In genomic region chr6:52537001-52537753, GRCh38 we compare ENCODE assay signal across 8 cellular contexts. TPM values are rescaled to one million over a fixed set of nuclear protein-coding genes. Genes with fewer than 3 reads are reported as not detected.
DNase-seq lines count a peak whose midpoint lies in the region; ATAC-seq and TF ChIP-seq lines count a peak whose summit lies in the region.

No MANE protein-coding gene starts in this region.

- H3K27me3 Mint-ChIP-seq in mesothelial cell of epicardium (ENCODE audit: low read depth): no peaks in the 10 kb centered on the region

- no peak overlapping the region for H3K27ac Mint-ChIP-seq in mesothelial cell of epicardium

- peak overlapping the region; percentile 80 for H3K27ac ChIP-seq in BLaER1

- H3K4me3 ChIP-seq in BLaER1: peak overlapping the region; percentile 44
- H3K4me3 ChIP-seq in BE2C (ENCODE audit: low read depth, low read length): no peak overlapping the region

- peak overlapping the region; percentile 88 for H3K4me2 ChIP-seq in BLaER1

- H3K4me1 Mint-ChIP-seq in mesothelial cell of epicardium: peaks cover 22% of the 10 kb centered on the region

- H4K20me1 ChIP-seq in BLaER1: no peaks in the 10 kb centered on the region

- ATAC-seq in GM19328 (IDR thresholded peaks at IDR 0.05; ENCODE audit: unreplicated experiment) (peak; percentile 46), HG03175 (IDR thresholded peaks at IDR 0.05; ENCODE audit: unreplicated experiment) (peak; percentile 67)

- peaks cover 8% of the 10 kb centered on the region for H3K36me3 Mint-ChIP-seq in mesothelial cell of epicardium

- no peaks in the 10 kb centered on the region for H3K9me3 Mint-ChIP-seq in mesothelial cell of epicardium

- peak; percentile 11 for DNase-seq in central memory CD4-positive, alpha-beta T cell
- DNase-seq in NCI-H1105 treated with DMSO at 0.1 percent for 48 hours (lab: John Stamatoyannopoulos, UW): no peak
- no peak for DNase-seq in DMS79 (lab: John Stamatoyannopoulos, UW)
- DNase-seq in BE2C: no peak
- no peak for DNase-seq in mesothelial cell of epicardium (ENCODE audit: low spot score in 2 of 2, unreplicated experiment in 2 of 2)

- TF ChIP-seq CTCF in BE2C (IDR thresholded peaks at IDR 0.05; ENCODE audit: low read depth, low read length) (no peak), mesothelial cell of epicardium (IDR thresholded peaks at IDR 0.05; ENCODE audit: unreplicated experiment) (no peak)

- H3K9ac ChIP-seq in BLaER1: peak overlapping the region; percentile 69

- no peak overlapping the region for H3K4me3 Mint-ChIP-seq in mesothelial cell of epicardium

- H3K27me3 ChIP-seq in BLaER1 (no peaks in the 10 kb centered on the region), BE2C (no peaks in the 10 kb centered on the region)

- H3K4me1 ChIP-seq in BLaER1 (peaks cover 91% of the 10 kb centered on the region), BE2C (no peaks in the 10 kb centered on the region)

- H3K36me3 ChIP-seq in BLaER1: peaks cover 46% of the 10 kb centered on the region
- no peaks in the 10 kb centered on the region; the same call in none of the 2 replicates for H3K36me3 ChIP-seq in BE2C

- H3K9me3 ChIP-seq in BLaER1: no peaks in the 10 kb centered on the region
- no peaks in the 10 kb centered on the region for H3K9me3 ChIP-seq in BE2C

RNA-seq across cellular contexts. Expression of gene TRAM2, which starts 39.7 kb away (rescaled TPM):
- 5.0 TPM for polyA plus RNA-seq in BE2C (2012; ENCODE audit: insufficient read depth, insufficient read length, low read depth)
- total RNA-seq in mesothelial cell of epicardium: 21.7 to 22.1 TPM (median 21.8 TPM) in 3 replicates
